In genomic region chr10:68275600-68276126, GRCh38 we compare ENCODE assay signal across 3 cellular contexts.
TF ChIP-seq lines count a peak whose summit lies in the region.

No MANE protein-coding gene starts in this region.

TF ChIP-seq in HepG2, 621 proteins besides CTCF, POLR2A, EP300 and RAD21:
- TF ChIP-seq RXRB (CRISPR knock-in tag; IDR thresholded peaks at IDR 0.05; ENCODE audit: borderline replicate concordance) (no peak), ZNF468 (CRISPR knock-in tag; IDR thresholded peaks at IDR 0.05) (no peak), MNT (IDR thresholded peaks at IDR 0.05) (peak; percentile 100), ZNF891 (CRISPR knock-in tag; IDR thresholded peaks at IDR 0.05) (no peak), ZNF543 (CRISPR knock-in tag; IDR thresholded peaks at IDR 0.05) (no peak), MAFK (conservative IDR thresholded peaks at IDR 0.05 in 1 of 2, IDR thresholded peaks at IDR 0.05 in 1 of 2; ENCODE audit: low read length in 2 of 2) (peak; percentile 21 to 58; a peak in 2 of 4 replicates), ADNP (CRISPR knock-in tag; IDR thresholded peaks at IDR 0.05) (no peak), JARID2 (CRISPR knock-in tag; IDR thresholded peaks at IDR 0.05; ENCODE audit: insufficient replicate concordance) (no peak), ZNF570 (CRISPR knock-in tag; IDR thresholded peaks at IDR 0.05; ENCODE audit: borderline replicate concordance) (no peak), ZBTB43 (CRISPR knock-in tag; conservative IDR thresholded peaks at IDR 0.05) (no peak), MAFF (IDR thresholded peaks at IDR 0.05; ENCODE audit: low read depth, low read length) (peak; percentile 55), ARNTL (CRISPR knock-in tag; IDR thresholded peaks at IDR 0.05) (no peak)

TF ChIP-seq in A549, 52 proteins besides CTCF, POLR2A, EP300 and RAD21:
- TF ChIP-seq MAFK (IDR thresholded peaks at IDR 0.05; ENCODE audit: partially characterized antibody), result peak; percentile 37
- no peak for TF ChIP-seq HDAC2 (IDR thresholded peaks at IDR 0.05)
- TF ChIP-seq CBX8 (IDR thresholded peaks at IDR 0.05), result no peak
- TF ChIP-seq CEBPB (IDR thresholded peaks at IDR 0.05), result no peak
- TF ChIP-seq MYC (IDR thresholded peaks at IDR 0.05; ENCODE audit: borderline replicate concordance, low read length), result no peak
- TF ChIP-seq RNF2 (IDR thresholded peaks at IDR 0.05; ENCODE audit: borderline replicate concordance, low read depth), result no peak
- TF ChIP-seq ZNF302 (CRISPR knock-in tag; IDR thresholded peaks at IDR 0.05), result no peak

TF ChIP-seq in K562, 482 proteins besides CTCF, POLR2A, EP300 and RAD21:
- TF ChIP-seq MAFG (tag; conservative IDR thresholded peaks at IDR 0.05) (peak; percentile 40), ZNF347 (CRISPR knock-in tag; IDR thresholded peaks at IDR 0.05; ENCODE audit: low read depth) (no peak), GTF2F1 (IDR thresholded peaks at IDR 0.05; ENCODE audit: low read depth, low read length) (no peak), ZNF316 (IDR thresholded peaks at IDR 0.05) (peak; percentile 42; the same call in 1 of the 2 replicates), MEIS2 (IDR thresholded peaks at IDR 0.05; ENCODE audit: partially characterized antibody) (peak; percentile 6)
